ENCODE assay signal across 8 cellular contexts in genomic region chr15:73993211-73993994, GRCh38. TPM values are rescaled to one million over a fixed set of nuclear protein-coding genes. Genes with fewer than 3 reads are reported as not detected.
DNase-seq lines count a peak whose midpoint lies in the region; ATAC-seq and TF ChIP-seq lines count a peak whose summit lies in the region.

No MANE protein-coding gene starts in this region.

- H3K27ac Mint-ChIP-seq in GM23338 = no peak overlapping the region

- 0 out of 2 replicates have a peak, but pooled peaks cover 2% of the 10 kb centered on the region for H3K36me3 ChIP-seq in GM23338 (ENCODE audit: insufficient read depth)
- no peaks in the 10 kb centered on the region for H3K36me3 ChIP-seq in SK-N-MC (ENCODE audit: insufficient read depth, low read length)
- H3K36me3 ChIP-seq in skeletal muscle satellite cell (ENCODE audit: insufficient read depth, low read length) = peaks cover 6% of the 10 kb centered on the region

- no peaks in the 10 kb centered on the region for H3F3A ChIP-seq in GM23338 (replicated peaks; ENCODE audit: low read depth)

- H3K4me1 Mint-ChIP-seq in GM23338 = peaks cover 21% of the 10 kb centered on the region

- H4K20me1 ChIP-seq in GM23338 (replicated peaks; ENCODE audit: insufficient read depth) = peaks cover 4% of the 10 kb centered on the region

- H3K4me1 ChIP-seq in GM23338 (ENCODE audit: insufficient read depth) = peaks cover 9% of the 10 kb centered on the region
- H3K4me1 ChIP-seq in skeletal muscle satellite cell (ENCODE audit: control insufficient read depth, insufficient read depth, low read length) = peaks cover 58% of the 10 kb centered on the region

- H3K9ac ChIP-seq in SK-N-MC (ENCODE audit: insufficient read length) = no peak overlapping the region
- H3K9ac ChIP-seq in skeletal muscle satellite cell (ENCODE audit: low read depth, low read length) = peak overlapping the region; percentile 87

- H3K27me3 ChIP-seq in GM23338 (ENCODE audit: insufficient read depth) (peaks cover 4% of the 10 kb centered on the region; the same call in 1 of the 2 replicates), skeletal muscle satellite cell (ENCODE audit: control insufficient read depth, insufficient read depth, low read length) (no peaks in the 10 kb centered on the region)

- H3K79me2 ChIP-seq in GM23338 (replicated peaks; ENCODE audit: insufficient read depth) = peaks cover 26% of the 10 kb centered on the region

- peaks cover 3% of the 10 kb centered on the region; the same call in 1 of the 3 replicates for H3K36me3 Mint-ChIP-seq in GM23338 (ENCODE audit: low read depth)

- H3K27ac ChIP-seq in GM23338 (ENCODE audit: low read depth) (no peak overlapping the region), SK-N-MC (no peak overlapping the region)

- no peak for DNase-seq in GM23338 (ENCODE audit: low spot score)
- no peak for DNase-seq in SK-N-MC (ENCODE audit: low read depth, low spot score)
- no peak for DNase-seq in fibroblast of pulmonary artery (ENCODE audit: low read depth)
- DNase-seq in ecto neural progenitor cell (ENCODE audit: low spot score) = no peak
- no peak for DNase-seq in RKO (ENCODE audit: low spot score)
- DNase-seq in DMS153 (lab: John Stamatoyannopoulos, UW) = no peak

- H3K4me3 ChIP-seq in GM23338 (peak overlapping the region; percentile 88), SK-N-MC (peak overlapping the region; percentile 92), fibroblast of pulmonary artery (replicated peaks; ENCODE audit: low read depth, low read length) (peak overlapping the region; percentile 92), skeletal muscle satellite cell (ENCODE audit: low read length) (peak overlapping the region; percentile 90)

- H3K27me3 Mint-ChIP-seq in GM23338 (ENCODE audit: insufficient read depth, low read depth, poor library complexity) = peaks cover 18% of the 10 kb centered on the region

- H3K9me3 Mint-ChIP-seq in GM23338 = no peaks in the 10 kb centered on the region

- peak overlapping the region; percentile 92 for H3K4me3 Mint-ChIP-seq in GM23338

- ATAC-seq in GM23338 (no peak), GM18498 (IDR thresholded peaks at IDR 0.05; ENCODE audit: unreplicated experiment) (no peak)

- no peaks in the 10 kb centered on the region for H3K9me3 ChIP-seq in SK-N-MC (ENCODE audit: low read depth, low read length)
- H3K9me3 ChIP-seq in skeletal muscle satellite cell (replicated peaks; ENCODE audit: low read length) = no peaks in the 10 kb centered on the region

- peak overlapping the region; percentile 86 for H3K4me2 ChIP-seq in GM23338
- H3K4me2 ChIP-seq in skeletal muscle satellite cell (ENCODE audit: low read length) = peak overlapping the region; percentile 86

- H3K9me2 ChIP-seq in GM23338 (ENCODE audit: insufficient read depth) = no peaks in the 10 kb centered on the region

- no peak overlapping the region for H2AFZ ChIP-seq in GM23338

- no peak for TF ChIP-seq CTCF in GM23338 (conservative IDR thresholded peaks at IDR 0.05; ENCODE audit: low read depth in 2 of 2)
- TF ChIP-seq CTCF in fibroblast of pulmonary artery (IDR thresholded peaks at IDR 0.05; ENCODE audit: low read length, missing control alignments) = no peak

TF ChIP-seq in GM23338, 12 proteins besides CTCF, POLR2A, EP300 and RAD21:
- no peak for TF ChIP-seq REST (IDR thresholded peaks at IDR 0.05; ENCODE audit: unreplicated experiment)
- TF ChIP-seq EZH2phosphoT487 (IDR thresholded peaks at IDR 0.05; ENCODE audit: unreplicated experiment) = no peak
- no peak for TF ChIP-seq ZNF462 (CRISPR knock-in tag; IDR thresholded peaks at IDR 0.05)
- TF ChIP-seq ZNF331 (CRISPR knock-in tag; IDR thresholded peaks at IDR 0.05; ENCODE audit: low read depth) = no peak
- TF ChIP-seq NANOG (IDR thresholded peaks at IDR 0.05; ENCODE audit: borderline replicate concordance) = no peak
- TF ChIP-seq POLR2AphosphoS5 (IDR thresholded peaks at IDR 0.05; ENCODE audit: low read depth) = no peak
- no peak for TF ChIP-seq EZH2 (IDR thresholded peaks at IDR 0.05; ENCODE audit: low read depth, unreplicated experiment)
TF ChIP-seq in GM23338: peak in this region for 0.

RNA-seq across cellular contexts. Expression of gene PML, which starts 1.1 kb away (rescaled TPM):
- total RNA-seq in GM23338 (2014; rRNA removed; shearing (Covaris generic)) = 73.1 and 85.3 TPM in 2 replicates
- 18.9 and 19.0 TPM in 2 replicates for polyA plus RNA-seq in GM23338 (2016; fragmentation: Nextera tagmentation; extraction: Ambion mirVana)
- 51.2 and 58.1 TPM in 2 replicates for total RNA-seq in skeletal muscle satellite cell (2012; rRNA removed)

RNA-seq across cellular contexts. Expression of gene STOML1, which starts 1.3 kb away (rescaled TPM):
- total RNA-seq in GM23338 (2014; rRNA removed; shearing (Covaris generic)) = 2.4 and 2.7 TPM in 2 replicates
- 1.5 and 2.3 TPM in 2 replicates for polyA plus RNA-seq in GM23338 (2016; fragmentation: Nextera tagmentation; extraction: Ambion mirVana)
- total RNA-seq in skeletal muscle satellite cell (2012; rRNA removed) = 15.7 and 20.5 TPM in 2 replicates
